ENCODE assay signal across 21 cellular contexts in genomic region chr4:185896832-185897475, GRCh38.
DNase-seq lines count a peak whose midpoint lies in the region; ATAC-seq and TF ChIP-seq lines count a peak whose summit lies in the region.
"Had no signal": no experiment of that assay in that cellular context is flagged by ENCODE, and none has a peak within 500 bp of the region (broad histone marks: within the 10 kb centered on the region; RNA-seq: fewer than 3 reads in every experiment).

No MANE protein-coding gene starts in this region.

- peak overlapping the region; percentile 39 for H4K8ac ChIP-seq in trophoblast cell (ENCODE audit: low read depth, low read length)

- H3K79me2 ChIP-seq in OCI-LY1 (ENCODE audit: insufficient read depth, low read length), result no peaks in the 10 kb centered on the region
- H3K79me2 ChIP-seq in trophoblast cell (ENCODE audit: control insufficient read depth, insufficient read depth, low read length, poor library complexity), result no peaks in the 10 kb centered on the region

- no peaks in the 10 kb centered on the region for H3K36me3 ChIP-seq in OCI-LY1 (ENCODE audit: insufficient read depth, low read length)
- no peaks in the 10 kb centered on the region for H3K36me3 ChIP-seq in trophoblast cell (ENCODE audit: control insufficient read depth in 1 of 2, insufficient read depth in 2 of 2, low read length in 2 of 2)
- H3K36me3 ChIP-seq in tibial artery, result no peaks in the 10 kb centered on the region
- H3K36me3 ChIP-seq: neutrophil, sigmoid colon had no signal

- no peak overlapping the region for H3K23ac ChIP-seq in trophoblast cell (ENCODE audit: low read length)

- H3K4me3 ChIP-seq in OCI-LY1 (ENCODE audit: low read depth, low read length, poor library complexity, severe bottlenecking) (no peak overlapping the region), trophoblast cell (ENCODE audit: low read depth, low read length) (no peak overlapping the region), tibial artery (no peak overlapping the region)
- H3K4me3 ChIP-seq: sigmoid colon had no signal

- TF ChIP-seq CTCF in OCI-LY1 (IDR thresholded peaks at IDR 0.05; ENCODE audit: low read length) (no peak), tibial artery (IDR thresholded peaks at IDR 0.05) (no peak)

- H3K27ac ChIP-seq in OCI-LY1 (ENCODE audit: low read depth, low read length, poor library complexity, severe bottlenecking) (peak overlapping the region; percentile 55), trophoblast cell (ENCODE audit: low read depth, low read length) (peak overlapping the region; percentile 59), tibial artery (no peak overlapping the region)
- H3K27ac ChIP-seq: neutrophil, RWPE1, sigmoid colon had no signal

- H3K9me3 ChIP-seq in OCI-LY1 (ENCODE audit: low read length), result no peaks in the 10 kb centered on the region; the same call in 1 of the 2 replicates
- no peaks in the 10 kb centered on the region for H3K9me3 ChIP-seq in trophoblast cell (ENCODE audit: insufficient read depth, low read depth, low read length)
- no peaks in the 10 kb centered on the region for H3K9me3 ChIP-seq in tibial artery
- H3K9me3 ChIP-seq: neutrophil, sigmoid colon had no signal

- H3K18ac ChIP-seq in trophoblast cell (ENCODE audit: low read length), result no peak overlapping the region

- ATAC-seq in GM19397 (IDR thresholded peaks at IDR 0.05; ENCODE audit: unreplicated experiment), result peak; percentile 70
- ATAC-seq in HG02885 (IDR thresholded peaks at IDR 0.05; ENCODE audit: poor library complexity, unreplicated experiment), result peak; percentile 71
- ATAC-seq: activated T-cell treated with anti-CD3 and anti-CD28 coated beads, Interleukin-2, amount 50 U/mL, for 72 hours; HepG2 had no signal

- intact Hi-C loops in tibial artery (cut with DNase I; ENCODE audit: low total_unique reads), result no loop called here

- H3K14ac ChIP-seq in trophoblast cell (ENCODE audit: low read length), result peak overlapping the region; percentile 14

- WGBS in trophoblast cell (ENCODE audit: extremely low coverage, insufficient coverage, insufficient read length), result no CpG with 5 or more reads among the region's 10 CpGs

- no peaks in the 10 kb centered on the region for H3K27me3 ChIP-seq in OCI-LY1 (ENCODE audit: insufficient read depth, low read length)
- H3K27me3 ChIP-seq in trophoblast cell (ENCODE audit: insufficient read depth, low read length), result no peaks in the 10 kb centered on the region
- no peaks in the 10 kb centered on the region for H3K27me3 ChIP-seq in tibial artery
- H3K27me3 ChIP-seq: neutrophil, sigmoid colon had no signal

- H3K9me2 ChIP-seq in OCI-LY1 (ENCODE audit: low read depth, low read length), result no peaks in the 10 kb centered on the region

- H3F3A ChIP-seq in OCI-LY1 (ENCODE audit: insufficient read depth, low read length), result no peaks in the 10 kb centered on the region

- no peak overlapping the region for H4K12ac ChIP-seq in trophoblast cell (ENCODE audit: low read depth, low read length)

- H2BK120ac ChIP-seq in trophoblast cell (ENCODE audit: insufficient read depth, low read length, poor library complexity), result peak overlapping the region; percentile 81

- H3K79me1 ChIP-seq in trophoblast cell (ENCODE audit: low read length), result peaks cover 4% of the 10 kb centered on the region

- H3K4ac ChIP-seq in trophoblast cell (ENCODE audit: low read depth, low read length), result no peak overlapping the region

- peak overlapping the region; percentile 39 for H4K91ac ChIP-seq in trophoblast cell (ENCODE audit: low read depth, low read length)

- H2BK5ac ChIP-seq in trophoblast cell (ENCODE audit: low read depth, low read length, poor library complexity), result no peak overlapping the region

- H2AK5ac ChIP-seq in trophoblast cell (ENCODE audit: low read length), result peak overlapping the region; percentile 35

- H3K4me1 ChIP-seq in OCI-LY1 (ENCODE audit: insufficient read depth, low read length, severe bottlenecking) (peaks cover 36% of the 10 kb centered on the region), trophoblast cell (ENCODE audit: control insufficient read depth in 1 of 2, insufficient read depth in 2 of 2, low read length in 2 of 2) (peaks cover 9% of the 10 kb centered on the region in 2 experiments), tibial artery (no peaks in the 10 kb centered on the region)
- H3K4me1 ChIP-seq: sigmoid colon had no signal

- peak overlapping the region; percentile 45 for H2BK12ac ChIP-seq in trophoblast cell (ENCODE audit: low read length)

- no peak overlapping the region for H2AFZ ChIP-seq in OCI-LY1 (ENCODE audit: low read length)
- H2AFZ ChIP-seq in trophoblast cell (ENCODE audit: insufficient read depth, low read length, poor library complexity), result no peak overlapping the region

- H4K20me1 ChIP-seq in OCI-LY1 (ENCODE audit: insufficient read depth, low read length), result no peaks in the 10 kb centered on the region

- peak overlapping the region; percentile 13; the same call in 1 of the 2 replicates for H3K4me2 ChIP-seq in OCI-LY1 (ENCODE audit: low read length)
- H3K4me2 ChIP-seq in trophoblast cell (ENCODE audit: low read length), result peak overlapping the region; percentile 8

- H3K9ac ChIP-seq in OCI-LY1 (ENCODE audit: low read length) (no peak overlapping the region), trophoblast cell (ENCODE audit: low read length) (no peak overlapping the region)

- DNase-seq in trophoblast cell (peak; percentile 95), NAMALWA (ENCODE audit: low spot score) (no peak), NCI-H2107 treated with DMSO at 0.1 percent for 48 hours (lab: John Stamatoyannopoulos, UW; ENCODE audit: unreplicated experiment) (no peak), tibial artery (no peak), medulla oblongata (ENCODE audit: extremely low spot score) (no peak)
- DNase-seq: activated CD4-positive, alpha-beta T cell treated with anti-CD3 and anti-CD28 coated beads, Interleukin-2, amount 10 ng/mL, durations not matched to agents 7 days and 5 days; activated T-cell treated with anti-CD3 and anti-CD28 coated beads, Interleukin-2, amount 50 U/mL, for 72 hours; anterior cingulate cortex; CD4-positive, CD25-positive, alpha-beta regulatory T cell; cortex of kidney; EL; mammary epithelial cell; NCI-H146; NCI-H510A treated with DMSO at 0.1 percent for 48 hours; sigmoid colon had no signal

Comparison
In these comparisons a context has a peak if more than half of its experiments do, and no peak if none do; other contexts are left out.
1. H3K27ac ChIP-seq: peak in OCI-LY1 (single experiment) and trophoblast cell (single experiment); none in tibial artery (0 of 2).
2. DNase-seq: peak in trophoblast cell (2 of 2); none in NAMALWA (single experiment), NCI-H2107 treated with DMSO at 0.1 percent for 48 hours (single experiment), tibial artery (0 of 2) and medulla oblongata (single experiment).